2 cellular contexts compared by ENCODE assay signal in genomic region chr12:94424830-94425229, GRCh38.
TF ChIP-seq lines count a peak whose summit lies in the region.

No MANE protein-coding gene starts in this region.

TF ChIP-seq in IMR-90, 13 proteins besides CTCF, POLR2A, EP300 and RAD21:
- peak; percentile 28; the same call in 1 of the 2 replicates for TF ChIP-seq MAZ (IDR thresholded peaks at IDR 0.05; ENCODE audit: borderline replicate concordance, low read depth, low read length)

TF ChIP-seq in HepG2, 621 proteins besides CTCF, POLR2A, EP300 and RAD21:
- peak; percentile 28 for TF ChIP-seq HNRNPK (IDR thresholded peaks at IDR 0.05; ENCODE audit: low read depth, low read length, poor library complexity, severe bottlenecking)
TF ChIP-seq in HepG2: peak in this region for 1; not testable (repeated sequence) for 620.
